7 cellular contexts compared by ENCODE assay signal in genomic region chr4:128379860-128380259, GRCh38.
DNase-seq lines count a peak whose midpoint lies in the region; ATAC-seq and TF ChIP-seq lines count a peak whose summit lies in the region.

No MANE protein-coding gene starts in this region.

- H3K4me3 Mint-ChIP-seq in CD8-positive, alpha-beta memory T cell, result no peak overlapping the region

- H2AK9ac ChIP-seq in IMR-90 (replicated peaks; ENCODE audit: low read depth, low read length, poor library complexity), result no peak overlapping the region

- WGBS in IMR-90 (ENCODE audit: extremely low coverage in 2 of 2, insufficient read length in 1 of 2), 2 experiments, result no CpG with 5 or more reads among the region's 3 CpGs

- POLR2A ChIA-PET in IMR-90 (lab: Charles Lee; ENCODE audit: unreplicated experiment), result interaction anchor here (0.6 kb wide), 1 partner anchor 93 kb away, joined by 3 read pairs; no protein-coding TSS in a partner anchor
- POLR2A ChIA-PET in CD8-positive, alpha-beta memory T cell (lab: Charles Lee), result no interaction called here

- in situ Hi-C loops in IMR-90 (cut with MboI; ENCODE audit: low sequenced_read_pairs), result no loop called here

- H4K91ac ChIP-seq in IMR-90 (ENCODE audit: insufficient read depth, low read depth, low read length), result peak overlapping the region; percentile 52

- no peak overlapping the region for H3K23ac ChIP-seq in IMR-90 (ENCODE audit: low read depth, low read length)

- H2AFZ ChIP-seq in IMR-90 (replicated peaks; ENCODE audit: low read length, poor library complexity), result no peak overlapping the region

- peak overlapping the region; percentile 84; the same call in 2 of the 3 replicates for H2BK15ac ChIP-seq in IMR-90 (ENCODE audit: low read depth, low read length)

- peaks cover 0 to 14% (median 4%) of the 10 kb centered on the region in 3 donors for H3K36me3 Mint-ChIP-seq in CD8-positive, alpha-beta memory T cell

- H3K4ac ChIP-seq in IMR-90 (ENCODE audit: low read depth, low read length), result peak overlapping the region; percentile 57

- TF ChIP-seq CTCF in IMR-90 (conservative IDR thresholded peaks at IDR 0.05; ENCODE audit: low read depth, low read length), result peak; percentile 55
- TF ChIP-seq CTCF in kidney epithelial cell (IDR thresholded peaks at IDR 0.05; ENCODE audit: insufficient read depth, low read length, poor library complexity, severe bottlenecking), result peak; percentile 73

- ATAC-seq in GM18858 (IDR thresholded peaks at IDR 0.05; ENCODE audit: unreplicated experiment) (peak; percentile 40), IMR-90 (ENCODE audit: low read depth) (peak; percentile 27; the same call in 1 of the 2 replicates), HG03039 (IDR thresholded peaks at IDR 0.05; ENCODE audit: unreplicated experiment) (no peak)

- H4K20me1 ChIP-seq in IMR-90 (ENCODE audit: insufficient read depth, low read length), result no peaks in the 10 kb centered on the region

- H3K27me3 Mint-ChIP-seq in CD8-positive, alpha-beta memory T cell, result peaks cover 0 to 2% of the 10 kb centered on the region in 2 donors

- H3K27ac Mint-ChIP-seq in CD8-positive, alpha-beta memory T cell, result no peak overlapping the region

- BruUV-seq in IMR-90 (replicated peaks; lab: Mats Ljungman, UMichigan), result no TSS peak

- no peak overlapping the region for H3K9ac ChIP-seq in IMR-90 (ENCODE audit: low read depth, low read length)

- H3K36me3 ChIP-seq in IMR-90 (ENCODE audit: control insufficient read depth, insufficient read depth, low read length) (no peaks in the 10 kb centered on the region), kidney epithelial cell (ENCODE audit: control insufficient read depth, insufficient read depth, low read length) (no peaks in the 10 kb centered on the region)
- no peaks in the 10 kb centered on the region for H3K36me3 ChIP-seq in CD8-positive, alpha-beta memory T cell (ENCODE audit: insufficient read depth, low read length)

- peak overlapping the region; percentile 69 for H2BK120ac ChIP-seq in IMR-90 (ENCODE audit: low read depth, low read length)

- H4K8ac ChIP-seq in IMR-90 (ENCODE audit: low read depth in 2 of 2, low read length in 2 of 2), result peak overlapping the region; percentile 11 to 32; a peak in 3 of 4 replicates

- H3K56ac ChIP-seq in IMR-90 (ENCODE audit: extremely low read depth, insufficient read depth, low read length), result no peak overlapping the region

- H2AK5ac ChIP-seq in IMR-90 (ENCODE audit: low read depth, low read length), result peak overlapping the region; percentile 89

- H4K5ac ChIP-seq in IMR-90 (ENCODE audit: low read depth, low read length), result peak overlapping the region; percentile 38; the same call in 1 of the 2 replicates

- peaks cover 2 to 11% (median 2%) of the 10 kb centered on the region in 5 donors for H3K9me3 Mint-ChIP-seq in CD8-positive, alpha-beta memory T cell

- no peaks in the 10 kb centered on the region for H3K27me3 ChIP-seq in IMR-90 (ENCODE audit: control insufficient read depth, insufficient read depth, low read length)
- H3K27me3 ChIP-seq in kidney epithelial cell (ENCODE audit: control insufficient read depth, insufficient read depth, low read length), result no peaks in the 10 kb centered on the region
- no peaks in the 10 kb centered on the region for H3K27me3 ChIP-seq in CD8-positive, alpha-beta memory T cell (ENCODE audit: insufficient read depth, low read length, poor library complexity, severe bottlenecking)

- peak overlapping the region; percentile 64 for H3K14ac ChIP-seq in IMR-90 (replicated peaks; ENCODE audit: low read depth, low read length)

- no peak overlapping the region for H3K4me2 ChIP-seq in IMR-90 (ENCODE audit: low read depth, low read length)

- dilution Hi-C loops in IMR-90 (cut with HindIII; ENCODE audit: low sequenced_read_pairs, unreplicated experiment), result no loop called here

- H3K9me3 ChIP-seq in IMR-90 (ENCODE audit: control insufficient read depth, insufficient read depth, low read length), result peaks cover 2% of the 10 kb centered on the region; the same call in 1 of the 2 replicates
- no peaks in the 10 kb centered on the region for H3K9me3 ChIP-seq in CD8-positive, alpha-beta memory T cell (ENCODE audit: low read length)

- CTCF ChIA-PET in IMR-90 (lab: Yijun Ruan, JAX), result interaction anchor here (0.5 to 1.0 kb wide), 5 partner anchors 57 to 225 kb away, joined by 3 read pairs; no protein-coding TSS in a partner anchor
- CTCF ChIA-PET in CD8-positive, alpha-beta memory T cell (lab: Charles Lee), result no interaction called here

- DNase-seq in IMR-90 (peak; percentile 49), amniotic epithelial cell (ENCODE audit: low read depth) (peak; percentile 36), kidney epithelial cell (ENCODE audit: low read depth) (no peak), NCI-H774 (lab: John Stamatoyannopoulos, UW) (no peak)
- DNase-seq in CD8-positive, alpha-beta memory T cell, result no peak

- H3K18ac ChIP-seq in IMR-90 (ENCODE audit: low read depth, low read length), result peak overlapping the region; percentile 55; the same call in 1 of the 2 replicates

- no peak overlapping the region for H2BK5ac ChIP-seq in IMR-90 (ENCODE audit: low read depth, low read length, poor library complexity, severe bottlenecking)

- H3K27ac ChIP-seq in IMR-90 (ENCODE audit: insufficient read depth, low read length), result no peak overlapping the region
- no peak overlapping the region for H3K27ac ChIP-seq in CD8-positive, alpha-beta memory T cell (ENCODE audit: low read depth, low read length)

- intact Hi-C loops in IMR-90 (cut with micrococcal nuclease), result loop anchor here (10.0 kb wide), 2 partner anchors 175 to 715 kb away; partner anchors contain the start of genes C4orf33 and SCLT1

- peaks cover 10% of the 10 kb centered on the region for H3K4me1 ChIP-seq in IMR-90 (ENCODE audit: control insufficient read depth, insufficient read depth, low read length)
- no peaks in the 10 kb centered on the region for H3K4me1 ChIP-seq in CD8-positive, alpha-beta memory T cell (ENCODE audit: insufficient read depth, low read length)

- no peaks in the 10 kb centered on the region for H3K79me1 ChIP-seq in IMR-90 (ENCODE audit: low read depth in 1 of 2, low read length in 2 of 2)

- H3K4me1 Mint-ChIP-seq in CD8-positive, alpha-beta memory T cell, result no peaks in the 10 kb centered on the region

- H2BK20ac ChIP-seq in IMR-90 (ENCODE audit: low read depth, low read length), result peak overlapping the region; percentile 51; the same call in 1 of the 2 replicates

- TF ChIP-seq POLR2A in IMR-90 (IDR thresholded peaks at IDR 0.05; ENCODE audit: low read depth, low read length), result no peak

- no peak overlapping the region for H3K4me3 ChIP-seq in IMR-90 (ENCODE audit: insufficient read depth, low read depth, low read length)
- no peak overlapping the region for H3K4me3 ChIP-seq in kidney epithelial cell (ENCODE audit: low read depth, low read length)
- H3K4me3 ChIP-seq in CD8-positive, alpha-beta memory T cell (ENCODE audit: low read length), result no peak overlapping the region

- H3K9me1 ChIP-seq in IMR-90 (ENCODE audit: insufficient read depth, low read length), result peaks cover 12% of the 10 kb centered on the region

- peak; percentile 53 for TF ChIP-seq RAD21 in IMR-90 (IDR thresholded peaks at IDR 0.05; ENCODE audit: low read length)

TF ChIP-seq in IMR-90, 13 proteins besides CTCF, POLR2A, EP300 and RAD21:
- TF ChIP-seq MAFK (IDR thresholded peaks at IDR 0.05; ENCODE audit: low read depth, low read length) (no peak), SMC3 (IDR thresholded peaks at IDR 0.05; ENCODE audit: low read depth, low read length) (peak; percentile 57)

Comparison
In these comparisons a context has a peak if more than half of its experiments do, and no peak if none do; other contexts are left out.
1. DNase-seq: peak in IMR-90 (single experiment) and amniotic epithelial cell (single experiment); none in kidney epithelial cell (single experiment), CD8-positive, alpha-beta memory T cell (0 of 5) and NCI-H774 (single experiment).